1 cellular context compared by ENCODE assay signal in the genomic region with DNA sequence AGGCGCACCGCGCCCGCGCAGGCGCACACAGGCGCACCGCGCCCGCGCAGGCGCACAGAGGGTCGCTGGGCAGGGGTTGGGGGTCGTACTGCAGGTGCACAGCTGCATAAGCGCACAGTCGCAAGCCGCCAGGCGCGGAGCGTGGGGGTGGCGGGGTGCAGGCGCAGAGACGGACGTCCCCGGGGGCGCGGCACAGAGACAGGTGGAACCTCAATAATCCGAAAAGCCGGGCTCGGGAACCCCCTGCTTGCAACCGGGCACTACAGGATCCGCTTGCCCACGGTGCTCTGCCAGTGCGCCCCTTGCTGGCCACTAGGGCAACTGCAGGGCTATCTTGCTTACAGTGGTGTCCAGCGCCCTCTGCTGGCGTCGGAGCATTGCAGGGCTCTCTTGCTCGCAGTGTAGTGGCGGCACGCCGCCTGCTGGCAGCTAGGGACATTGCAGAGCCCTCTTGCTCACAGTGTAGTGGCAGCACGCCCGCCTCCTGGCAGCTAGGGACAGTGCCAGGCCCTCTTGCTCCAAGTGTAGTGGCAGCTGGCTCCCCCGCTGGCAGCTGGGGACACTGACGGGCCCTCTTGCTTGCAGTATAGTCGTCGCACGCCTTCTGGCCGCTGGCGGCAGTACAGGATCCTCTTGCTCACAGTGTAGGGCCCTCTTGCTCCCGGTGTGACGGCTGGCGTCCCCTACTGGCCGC.
TF ChIP-seq lines count a peak whose summit lies in the region.

No MANE protein-coding gene starts in this region.

TF ChIP-seq in HepG2, 621 proteins besides CTCF, POLR2A, EP300 and RAD21 (continued from another document and continues in another):
- TF ChIP-seq, protein P1, sequence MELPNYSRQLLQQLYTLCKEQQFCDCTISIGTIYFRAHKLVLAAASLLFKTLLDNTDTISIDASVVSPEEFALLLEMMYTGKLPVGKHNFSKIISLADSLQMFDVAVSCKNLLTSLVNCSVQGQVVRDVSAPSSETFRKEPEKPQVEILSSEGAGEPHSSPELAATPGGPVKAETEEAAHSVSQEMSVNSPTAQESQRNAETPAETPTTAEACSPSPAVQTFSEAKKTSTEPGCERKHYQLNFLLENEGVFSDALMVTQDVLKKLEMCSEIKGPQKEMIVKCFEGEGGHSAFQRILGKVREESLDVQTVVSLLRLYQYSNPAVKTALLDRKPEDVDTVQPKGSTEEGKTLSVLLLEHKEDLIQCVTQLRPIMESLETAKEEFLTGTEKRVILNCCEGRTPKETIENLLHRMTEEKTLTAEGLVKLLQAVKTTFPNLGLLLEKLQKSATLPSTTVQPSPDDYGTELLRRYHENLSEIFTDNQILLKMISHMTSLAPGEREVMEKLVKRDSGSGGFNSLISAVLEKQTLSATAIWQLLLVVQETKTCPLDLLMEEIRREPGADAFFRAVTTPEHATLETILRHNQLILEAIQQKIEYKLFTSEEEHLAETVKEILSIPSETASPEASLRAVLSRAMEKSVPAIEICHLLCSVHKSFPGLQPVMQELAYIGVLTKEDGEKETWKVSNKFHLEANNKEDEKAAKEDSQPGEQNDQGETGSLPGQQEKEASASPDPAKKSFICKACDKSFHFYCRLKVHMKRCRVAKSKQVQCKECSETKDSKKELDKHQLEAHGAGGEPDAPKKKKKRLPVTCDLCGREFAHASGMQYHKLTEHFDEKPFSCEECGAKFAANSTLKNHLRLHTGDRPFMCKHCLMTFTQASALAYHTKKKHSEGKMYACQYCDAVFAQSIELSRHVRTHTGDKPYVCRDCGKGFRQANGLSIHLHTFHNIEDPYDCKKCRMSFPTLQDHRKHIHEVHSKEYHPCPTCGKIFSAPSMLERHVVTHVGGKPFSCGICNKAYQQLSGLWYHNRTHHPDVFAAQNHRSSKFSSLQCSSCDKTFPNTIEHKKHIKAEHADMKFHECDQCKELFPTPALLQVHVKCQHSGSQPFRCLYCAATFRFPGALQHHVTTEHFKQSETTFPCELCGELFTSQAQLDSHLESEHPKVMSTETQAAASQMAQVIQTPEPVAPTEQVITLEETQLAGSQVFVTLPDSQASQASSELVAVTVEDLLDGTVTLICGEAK (IDR thresholded peaks at IDR 0.05), result no peak
- TF ChIP-seq, protein P1 (CRISPR knock-in tag; IDR thresholded peaks at IDR 0.05), result no peak
- TF ChIP-seq U2AF1 (optimal IDR thresholded peaks at IDR 0.05; ENCODE audit: low read depth, low read length), result no peak
- no peak for TF ChIP-seq ZFP90 (CRISPR knock-in tag; IDR thresholded peaks at IDR 0.05; ENCODE audit: borderline replicate concordance)
- TF ChIP-seq HOXA3 (CRISPR knock-in tag; IDR thresholded peaks at IDR 0.05), result peak; percentile 77
- TF ChIP-seq ZFP62 (CRISPR knock-in tag; IDR thresholded peaks at IDR 0.05), result no peak
- TF ChIP-seq, protein P2, sequence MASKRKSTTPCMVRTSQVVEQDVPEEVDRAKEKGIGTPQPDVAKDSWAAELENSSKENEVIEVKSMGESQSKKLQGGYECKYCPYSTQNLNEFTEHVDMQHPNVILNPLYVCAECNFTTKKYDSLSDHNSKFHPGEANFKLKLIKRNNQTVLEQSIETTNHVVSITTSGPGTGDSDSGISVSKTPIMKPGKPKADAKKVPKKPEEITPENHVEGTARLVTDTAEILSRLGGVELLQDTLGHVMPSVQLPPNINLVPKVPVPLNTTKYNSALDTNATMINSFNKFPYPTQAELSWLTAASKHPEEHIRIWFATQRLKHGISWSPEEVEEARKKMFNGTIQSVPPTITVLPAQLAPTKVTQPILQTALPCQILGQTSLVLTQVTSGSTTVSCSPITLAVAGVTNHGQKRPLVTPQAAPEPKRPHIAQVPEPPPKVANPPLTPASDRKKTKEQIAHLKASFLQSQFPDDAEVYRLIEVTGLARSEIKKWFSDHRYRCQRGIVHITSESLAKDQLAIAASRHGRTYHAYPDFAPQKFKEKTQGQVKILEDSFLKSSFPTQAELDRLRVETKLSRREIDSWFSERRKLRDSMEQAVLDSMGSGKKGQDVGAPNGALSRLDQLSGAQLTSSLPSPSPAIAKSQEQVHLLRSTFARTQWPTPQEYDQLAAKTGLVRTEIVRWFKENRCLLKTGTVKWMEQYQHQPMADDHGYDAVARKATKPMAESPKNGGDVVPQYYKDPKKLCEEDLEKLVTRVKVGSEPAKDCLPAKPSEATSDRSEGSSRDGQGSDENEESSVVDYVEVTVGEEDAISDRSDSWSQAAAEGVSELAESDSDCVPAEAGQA (IDR thresholded peaks at IDR 0.05; ENCODE audit: low read depth), result no peak
- TF ChIP-seq, protein P2 (CRISPR knock-in tag; IDR thresholded peaks at IDR 0.05; ENCODE audit: borderline replicate concordance), result no peak
- TF ChIP-seq, protein P3, sequence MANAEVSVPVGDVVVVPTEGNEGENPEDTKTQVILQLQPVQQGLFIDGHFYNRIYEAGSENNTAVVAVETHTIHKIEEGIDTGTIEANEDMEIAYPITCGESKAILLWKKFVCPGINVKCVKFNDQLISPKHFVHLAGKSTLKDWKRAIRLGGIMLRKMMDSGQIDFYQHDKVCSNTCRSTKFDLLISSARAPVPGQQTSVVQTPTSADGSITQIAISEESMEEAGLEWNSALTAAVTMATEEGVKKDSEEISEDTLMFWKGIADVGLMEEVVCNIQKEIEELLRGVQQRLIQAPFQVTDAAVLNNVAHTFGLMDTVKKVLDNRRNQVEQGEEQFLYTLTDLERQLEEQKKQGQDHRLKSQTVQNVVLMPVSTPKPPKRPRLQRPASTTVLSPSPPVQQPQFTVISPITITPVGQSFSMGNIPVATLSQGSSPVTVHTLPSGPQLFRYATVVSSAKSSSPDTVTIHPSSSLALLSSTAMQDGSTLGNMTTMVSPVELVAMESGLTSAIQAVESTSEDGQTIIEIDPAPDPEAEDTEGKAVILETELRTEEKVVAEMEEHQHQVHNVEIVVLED (CRISPR knock-in tag; IDR thresholded peaks at IDR 0.05; ENCODE audit: borderline replicate concordance), result no peak
- TF ChIP-seq SP1 (IDR thresholded peaks at IDR 0.05), result no peak
- TF ChIP-seq SP1 (CRISPR knock-in tag; IDR thresholded peaks at IDR 0.05), result no peak
- TF ChIP-seq TAF1 (CRISPR knock-in tag; IDR thresholded peaks at IDR 0.05), result no peak
- TF ChIP-seq, protein P4, sequence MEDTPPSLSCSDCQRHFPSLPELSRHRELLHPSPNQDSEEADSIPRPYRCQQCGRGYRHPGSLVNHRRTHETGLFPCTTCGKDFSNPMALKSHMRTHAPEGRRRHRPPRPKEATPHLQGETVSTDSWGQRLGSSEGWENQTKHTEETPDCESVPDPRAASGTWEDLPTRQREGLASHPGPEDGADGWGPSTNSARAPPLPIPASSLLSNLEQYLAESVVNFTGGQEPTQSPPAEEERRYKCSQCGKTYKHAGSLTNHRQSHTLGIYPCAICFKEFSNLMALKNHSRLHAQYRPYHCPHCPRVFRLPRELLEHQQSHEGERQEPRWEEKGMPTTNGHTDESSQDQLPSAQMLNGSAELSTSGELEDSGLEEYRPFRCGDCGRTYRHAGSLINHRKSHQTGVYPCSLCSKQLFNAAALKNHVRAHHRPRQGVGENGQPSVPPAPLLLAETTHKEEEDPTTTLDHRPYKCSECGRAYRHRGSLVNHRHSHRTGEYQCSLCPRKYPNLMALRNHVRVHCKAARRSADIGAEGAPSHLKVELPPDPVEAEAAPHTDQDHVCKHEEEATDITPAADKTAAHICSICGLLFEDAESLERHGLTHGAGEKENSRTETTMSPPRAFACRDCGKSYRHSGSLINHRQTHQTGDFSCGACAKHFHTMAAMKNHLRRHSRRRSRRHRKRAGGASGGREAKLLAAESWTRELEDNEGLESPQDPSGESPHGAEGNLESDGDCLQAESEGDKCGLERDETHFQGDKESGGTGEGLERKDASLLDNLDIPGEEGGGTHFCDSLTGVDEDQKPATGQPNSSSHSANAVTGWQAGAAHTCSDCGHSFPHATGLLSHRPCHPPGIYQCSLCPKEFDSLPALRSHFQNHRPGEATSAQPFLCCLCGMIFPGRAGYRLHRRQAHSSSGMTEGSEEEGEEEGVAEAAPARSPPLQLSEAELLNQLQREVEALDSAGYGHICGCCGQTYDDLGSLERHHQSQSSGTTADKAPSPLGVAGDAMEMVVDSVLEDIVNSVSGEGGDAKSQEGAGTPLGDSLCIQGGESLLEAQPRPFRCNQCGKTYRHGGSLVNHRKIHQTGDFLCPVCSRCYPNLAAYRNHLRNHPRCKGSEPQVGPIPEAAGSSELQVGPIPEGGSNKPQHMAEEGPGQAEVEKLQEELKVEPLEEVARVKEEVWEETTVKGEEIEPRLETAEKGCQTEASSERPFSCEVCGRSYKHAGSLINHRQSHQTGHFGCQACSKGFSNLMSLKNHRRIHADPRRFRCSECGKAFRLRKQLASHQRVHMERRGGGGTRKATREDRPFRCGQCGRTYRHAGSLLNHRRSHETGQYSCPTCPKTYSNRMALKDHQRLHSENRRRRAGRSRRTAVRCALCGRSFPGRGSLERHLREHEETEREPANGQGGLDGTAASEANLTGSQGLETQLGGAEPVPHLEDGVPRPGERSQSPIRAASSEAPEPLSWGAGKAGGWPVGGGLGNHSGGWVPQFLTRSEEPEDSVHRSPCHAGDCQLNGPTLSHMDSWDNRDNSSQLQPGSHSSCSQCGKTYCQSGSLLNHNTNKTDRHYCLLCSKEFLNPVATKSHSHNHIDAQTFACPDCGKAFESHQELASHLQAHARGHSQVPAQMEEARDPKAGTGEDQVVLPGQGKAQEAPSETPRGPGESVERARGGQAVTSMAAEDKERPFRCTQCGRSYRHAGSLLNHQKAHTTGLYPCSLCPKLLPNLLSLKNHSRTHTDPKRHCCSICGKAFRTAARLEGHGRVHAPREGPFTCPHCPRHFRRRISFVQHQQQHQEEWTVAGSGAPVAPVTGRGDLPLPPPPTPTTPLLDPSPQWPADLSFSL (CRISPR knock-in tag; IDR thresholded peaks at IDR 0.05), result no peak
- TF ChIP-seq PPARG (CRISPR knock-in tag; conservative IDR thresholded peaks at IDR 0.05), result no peak
- TF ChIP-seq TEAD3 (CRISPR knock-in tag; optimal IDR thresholded peaks at IDR 0.05; ENCODE audit: borderline replicate concordance), result peak; percentile 42
- TF ChIP-seq, protein P5, sequence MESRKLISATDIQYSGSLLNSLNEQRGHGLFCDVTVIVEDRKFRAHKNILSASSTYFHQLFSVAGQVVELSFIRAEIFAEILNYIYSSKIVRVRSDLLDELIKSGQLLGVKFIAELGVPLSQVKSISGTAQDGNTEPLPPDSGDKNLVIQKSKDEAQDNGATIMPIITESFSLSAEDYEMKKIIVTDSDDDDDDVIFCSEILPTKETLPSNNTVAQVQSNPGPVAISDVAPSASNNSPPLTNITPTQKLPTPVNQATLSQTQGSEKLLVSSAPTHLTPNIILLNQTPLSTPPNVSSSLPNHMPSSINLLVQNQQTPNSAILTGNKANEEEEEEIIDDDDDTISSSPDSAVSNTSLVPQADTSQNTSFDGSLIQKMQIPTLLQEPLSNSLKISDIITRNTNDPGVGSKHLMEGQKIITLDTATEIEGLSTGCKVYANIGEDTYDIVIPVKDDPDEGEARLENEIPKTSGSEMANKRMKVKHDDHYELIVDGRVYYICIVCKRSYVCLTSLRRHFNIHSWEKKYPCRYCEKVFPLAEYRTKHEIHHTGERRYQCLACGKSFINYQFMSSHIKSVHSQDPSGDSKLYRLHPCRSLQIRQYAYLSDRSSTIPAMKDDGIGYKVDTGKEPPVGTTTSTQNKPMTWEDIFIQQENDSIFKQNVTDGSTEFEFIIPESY (CRISPR knock-in tag; IDR thresholded peaks at IDR 0.05), result peak; percentile 95
- TF ChIP-seq REPIN1 (CRISPR knock-in tag; IDR thresholded peaks at IDR 0.05; ENCODE audit: borderline replicate concordance, low read depth), result no peak
- TF ChIP-seq, protein P6, sequence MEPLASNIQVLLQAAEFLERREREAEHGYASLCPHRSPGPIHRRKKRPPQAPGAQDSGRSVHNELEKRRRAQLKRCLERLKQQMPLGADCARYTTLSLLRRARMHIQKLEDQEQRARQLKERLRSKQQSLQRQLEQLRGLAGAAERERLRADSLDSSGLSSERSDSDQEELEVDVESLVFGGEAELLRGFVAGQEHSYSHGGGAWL (CRISPR knock-in tag; IDR thresholded peaks at IDR 0.05), result no peak
- TF ChIP-seq, protein P7, sequence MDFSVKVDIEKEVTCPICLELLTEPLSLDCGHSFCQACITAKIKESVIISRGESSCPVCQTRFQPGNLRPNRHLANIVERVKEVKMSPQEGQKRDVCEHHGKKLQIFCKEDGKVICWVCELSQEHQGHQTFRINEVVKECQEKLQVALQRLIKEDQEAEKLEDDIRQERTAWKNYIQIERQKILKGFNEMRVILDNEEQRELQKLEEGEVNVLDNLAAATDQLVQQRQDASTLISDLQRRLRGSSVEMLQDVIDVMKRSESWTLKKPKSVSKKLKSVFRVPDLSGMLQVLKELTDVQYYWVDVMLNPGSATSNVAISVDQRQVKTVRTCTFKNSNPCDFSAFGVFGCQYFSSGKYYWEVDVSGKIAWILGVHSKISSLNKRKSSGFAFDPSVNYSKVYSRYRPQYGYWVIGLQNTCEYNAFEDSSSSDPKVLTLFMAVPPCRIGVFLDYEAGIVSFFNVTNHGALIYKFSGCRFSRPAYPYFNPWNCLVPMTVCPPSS (IDR thresholded peaks at IDR 0.05), result no peak
